In the genomic region with DNA sequence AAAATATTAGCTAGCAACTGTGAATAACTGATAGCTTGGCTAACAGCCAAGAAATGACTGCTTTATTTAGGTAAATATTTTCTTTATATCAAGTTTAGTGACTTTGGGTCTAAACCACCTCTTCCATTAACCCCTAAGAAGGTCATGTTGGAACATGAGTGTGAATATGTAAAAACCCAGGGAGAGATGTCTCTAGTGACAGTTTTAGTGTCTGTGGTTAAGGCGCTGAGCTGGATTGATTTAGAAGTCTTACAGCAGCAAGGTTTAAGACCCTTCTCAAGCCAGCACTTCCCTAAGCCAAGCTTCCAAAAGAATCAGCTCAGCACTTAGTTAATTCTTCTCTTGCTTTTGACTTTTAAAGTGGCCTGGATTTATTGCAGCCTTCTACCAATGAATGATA, we compare ENCODE assay signal across 26 cellular contexts. TPM values are rescaled to one million over a fixed set of nuclear protein-coding genes. Genes with fewer than 3 reads are reported as not detected.
DNase-seq lines count a peak whose midpoint lies in the region; ATAC-seq, FAIRE-seq and TF ChIP-seq lines count a peak whose summit lies in the region.
"Had no signal": no experiment of that assay in that cellular context is flagged by ENCODE, and none has a peak within 500 bp of the region (broad histone marks: within the 10 kb centered on the region; RNA-seq: fewer than 3 reads in every experiment).

No MANE protein-coding gene starts in this region.

- no peak for TF ChIP-seq POLR2A in GM12892 (IDR thresholded peaks at IDR 0.05; ENCODE audit: low read depth, low read length)

- H3K4me3 ChIP-seq in LNCaP clone FGC (ENCODE audit: low read depth, low read length): no peak overlapping the region
- H3K4me3 ChIP-seq in fibroblast of villous mesenchyme (ENCODE audit: low read depth, low read length): no peak overlapping the region
- H3K4me3 ChIP-seq in psoas muscle: no peak overlapping the region
- H3K4me3 ChIP-seq: A549 had no signal

- no peak overlapping the region for H3K27ac ChIP-seq in psoas muscle
- H3K27ac ChIP-seq: A549, C4-2B, KMS-11 had no signal

- intact Hi-C loops in psoas muscle (cut with DNase I): loop anchor here in 1 of 2 donors (10.0 kb wide), 1 partner anchor 228 kb away; no protein-coding TSS in a partner anchor

- FAIRE-seq in GM12892 (lab: Jason Lieb, UNC): peak; percentile 53
- FAIRE-seq: A549, GM12891, GM19239, H54 had no signal

- no peak for ATAC-seq in GM18868 (IDR thresholded peaks at IDR 0.05; ENCODE audit: unreplicated experiment)
- ATAC-seq in psoas muscle: no peak
- ATAC-seq: A549; CD8-positive, alpha-beta T cell; T-helper 17 cell had no signal

- WGBS in psoas muscle, 3 donors: 85 to 88% (median 87%) methylated on average over 1 of the region's 1 CpG

- DNase-seq in GM12892 (ENCODE audit: insufficient read length) (no peak), LNCaP clone FGC (ENCODE audit: low read depth) (peak; percentile 41), NCI-H82 treated with DMSO at 0.1 percent for 48 hours (lab: John Stamatoyannopoulos, UW; ENCODE audit: unreplicated experiment) (peak; percentile 52), fibroblast of villous mesenchyme (ENCODE audit: low read depth) (peak; percentile 24), psoas muscle (no peak), SW 1271 (lab: John Stamatoyannopoulos, UW) (no peak), AG20443 (ENCODE audit: low spot score) (no peak)
- DNase-seq: Caco-2; CD8-positive, alpha-beta T cell; DMS 273 treated with DMSO at 0.1 percent for 48 hours; DMS79; EL; GF-D8; NCI-H1105 treated with DMSO at 0.1 percent for 48 hours; NCI-H2029; NCI-H446; NCI-H526; SK-N-SH; T-helper 17 cell had no signal

- TF ChIP-seq CTCF in LNCaP clone FGC (IDR thresholded peaks at IDR 0.05; ENCODE audit: control insufficient read depth, extremely low read depth, insufficient read depth) (no peak), fibroblast of villous mesenchyme (IDR thresholded peaks at IDR 0.05; ENCODE audit: insufficient read depth, low read depth, low read length) (no peak), psoas muscle (IDR thresholded peaks at IDR 0.05) (no peak)

- H3K9me3 ChIP-seq in psoas muscle: no peaks in the 10 kb centered on the region
- H3K9me3 ChIP-seq: A549, Caco-2, SK-N-SH had no signal

- no peaks in the 10 kb centered on the region for H3K4me1 ChIP-seq in psoas muscle
- H3K4me1 ChIP-seq: A549, Caco-2 had no signal

- no peaks in the 10 kb centered on the region for H3K27me3 ChIP-seq in psoas muscle (ENCODE audit: insufficient read depth in 3 of 3, low read length in 2 of 3)

- H3K36me3 ChIP-seq in psoas muscle (ENCODE audit: insufficient read depth in 1 of 2, low read depth in 1 of 2): no peaks in the 10 kb centered on the region

RNA-seq across cellular contexts. Expression of a gene that starts 11.4 kb away (rescaled TPM):
- 9.9 TPM for polyA plus RNA-seq in GM12892 (2012; ENCODE audit: missing spikeins)
- total RNA-seq in fibroblast of villous mesenchyme (6.1 and 9.9 TPM in 2 replicates), psoas muscle (10 to 100 TPM; 19.3 to 29.2 (median 24.4) TPM)
- polyA plus RNA-seq in psoas muscle: 10 to 100 TPM; 10.1 to 17.6 (median 14.0) TPM

RNA-seq across cellular contexts. Expression of a gene that starts 52.1 kb away (rescaled TPM):
- polyA plus RNA-seq in GM12892 (2012; ENCODE audit: missing spikeins): 70.2 TPM
- total RNA-seq in fibroblast of villous mesenchyme: 50.1 and 54.4 TPM in 2 replicates
- total RNA-seq in psoas muscle: 10 to 100 TPM; 31.2 to 45.1 (median 41.8) TPM
- polyA plus RNA-seq in psoas muscle: 100 to 1,000 TPM in 1 of 3 donors, 10 to 100 TPM in 2; 47.7 to 141 (median 67.1) TPM

Comparison
In these comparisons a context has a peak if more than half of its experiments do, and no peak if none do; other contexts are left out.
1. DNase-seq: peak in LNCaP clone FGC (single experiment), NCI-H82 treated with DMSO at 0.1 percent for 48 hours (single experiment) and fibroblast of villous mesenchyme (single experiment); none in GM12892 (single experiment), psoas muscle (0 of 2), SW 1271 (0 of 2) and AG20443 (single experiment).